ENCODE assay signal across 16 cellular contexts in the genomic region with DNA sequence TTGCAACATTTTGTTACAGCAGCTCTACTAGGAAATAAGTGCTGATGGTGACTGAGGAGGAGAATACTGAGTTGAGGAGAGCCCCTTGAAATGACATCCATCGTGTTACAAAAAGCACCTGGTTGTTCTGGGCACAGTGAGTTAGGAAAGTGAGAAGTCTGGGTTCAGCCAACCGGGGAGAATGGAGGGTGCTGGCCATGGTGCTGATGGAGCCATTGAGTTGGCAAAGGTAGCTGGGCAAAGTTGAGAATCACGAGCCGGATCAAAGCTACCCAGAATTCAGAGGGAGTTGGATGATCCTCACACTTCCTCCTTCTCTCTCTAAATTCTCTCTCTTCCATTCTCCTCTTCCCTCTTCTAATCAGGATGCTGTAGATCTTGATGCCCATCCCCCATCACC. TPM values are rescaled to one million over a fixed set of nuclear protein-coding genes. Genes with fewer than 3 reads are reported as not detected.
A peak's percentile ranks its signal among the peaks of the same experiment; 100 is the strongest.
DNase-seq lines count a peak whose midpoint lies in the region; ATAC-seq and TF ChIP-seq lines count a peak whose summit lies in the region.
"Had no signal": no experiment of that assay in that cellular context is flagged by ENCODE, and none has a peak within 500 bp of the region (broad histone marks: within the 10 kb centered on the region; RNA-seq: fewer than 3 reads in every experiment).

No MANE protein-coding gene starts in this region.

- peaks cover 5% of the 10 kb centered on the region for H3K27me3 Mint-ChIP-seq in GM23338 (ENCODE audit: insufficient read depth, low read depth, poor library complexity)
- H3K27me3 Mint-ChIP-seq in neural progenitor cell (ENCODE audit: insufficient read depth, low read depth), result peaks cover 6% of the 10 kb centered on the region

- H3K9me3 Mint-ChIP-seq in GM23338 (peaks cover 4% of the 10 kb centered on the region; the same call in 1 of the 3 replicates), neural progenitor cell (no peaks in the 10 kb centered on the region)
- H3K9me3 Mint-ChIP-seq: activated CD4-positive, alpha-beta memory T cell treated with anti-CD3 and anti-CD28 coated beads for 36 hours had no signal

- no peaks in the 10 kb centered on the region for H4K20me1 ChIP-seq in GM23338 (replicated peaks; ENCODE audit: insufficient read depth)
- H4K20me1 ChIP-seq in neural progenitor cell (ENCODE audit: low read depth), result no peaks in the 10 kb centered on the region

- H3F3A ChIP-seq in GM23338 (replicated peaks; ENCODE audit: low read depth) (no peaks in the 10 kb centered on the region), neural progenitor cell (ENCODE audit: low read depth) (no peaks in the 10 kb centered on the region)

- H3K4me1 Mint-ChIP-seq in GM23338 (no peaks in the 10 kb centered on the region), neural progenitor cell (no peaks in the 10 kb centered on the region)
- H3K4me1 Mint-ChIP-seq: brain, T-helper 17 cell had no signal

- H3K9me3 ChIP-seq in MG63 (no peaks in the 10 kb centered on the region), neural progenitor cell (ENCODE audit: low read depth) (no peaks in the 10 kb centered on the region)
- H3K9me3 ChIP-seq: Peyer's patch had no signal

- H3K27me3 ChIP-seq in GM23338 (ENCODE audit: insufficient read depth) (no peaks in the 10 kb centered on the region), MG63 (no peaks in the 10 kb centered on the region), neural progenitor cell (peaks cover 18% of the 10 kb centered on the region)
- H3K27me3 ChIP-seq: Peyer's patch had no signal

- peak; percentile 50; the same call in 1 of the 3 replicates for ATAC-seq in GM23338
- no peak for ATAC-seq in HG02759 (IDR thresholded peaks at IDR 0.05; ENCODE audit: unreplicated experiment)
- ATAC-seq: effector memory CD8-positive, alpha-beta T cell; T-helper 17 cell had no signal

- H3K36me3 ChIP-seq in GM23338 (ENCODE audit: insufficient read depth), result no peaks in the 10 kb centered on the region
- no peaks in the 10 kb centered on the region for H3K36me3 ChIP-seq in MG63
- H3K36me3 ChIP-seq in neural progenitor cell, result no peaks in the 10 kb centered on the region
- H3K36me3 ChIP-seq: Peyer's patch had no signal

- H3K27ac Mint-ChIP-seq in GM23338, result no peak overlapping the region
- H3K27ac Mint-ChIP-seq in neural progenitor cell, result no peak overlapping the region
- H3K27ac Mint-ChIP-seq: activated CD4-positive, alpha-beta memory T cell treated with anti-CD3 and anti-CD28 coated beads for 36 hours; CD4-positive, alpha-beta T cell; effector memory CD8-positive, alpha-beta T cell; T-helper 17 cell had no signal

- H3K4me2 ChIP-seq in GM23338 (no peak overlapping the region), neural progenitor cell (no peak overlapping the region)

- TF ChIP-seq CTCF in GM23338 (conservative IDR thresholded peaks at IDR 0.05; ENCODE audit: low read depth in 2 of 2), result no peak
- no peak for TF ChIP-seq CTCF in fibroblast of mammary gland (conservative IDR thresholded peaks at IDR 0.05; ENCODE audit: control insufficient read depth, insufficient read depth, low read depth, low read length)
- no peak for TF ChIP-seq CTCF in neural progenitor cell (IDR thresholded peaks at IDR 0.05)

- H3K4me3 Mint-ChIP-seq in GM23338, result no peak overlapping the region
- no peak overlapping the region for H3K4me3 Mint-ChIP-seq in neural progenitor cell
- H3K4me3 Mint-ChIP-seq: activated CD4-positive, alpha-beta memory T cell treated with anti-CD3 and anti-CD28 coated beads for 36 hours; CD4-positive, alpha-beta T cell; effector memory CD8-positive, alpha-beta T cell; T-helper 17 cell had no signal

- no peak overlapping the region for H2AFZ ChIP-seq in GM23338
- H2AFZ ChIP-seq in neural progenitor cell (replicated peaks), result no peak overlapping the region

- H3K27ac ChIP-seq in GM23338 (ENCODE audit: low read depth), result no peak overlapping the region
- no peak overlapping the region for H3K27ac ChIP-seq in neural progenitor cell
- H3K27ac ChIP-seq: Peyer's patch had no signal

- H3K9me2 ChIP-seq in GM23338 (ENCODE audit: insufficient read depth), result no peaks in the 10 kb centered on the region

- H3K4me1 ChIP-seq in GM23338 (ENCODE audit: insufficient read depth) (no peaks in the 10 kb centered on the region), neural progenitor cell (no peaks in the 10 kb centered on the region)
- H3K4me1 ChIP-seq: Peyer's patch had no signal

- no peaks in the 10 kb centered on the region for H3K36me3 Mint-ChIP-seq in GM23338 (ENCODE audit: low read depth)
- no peaks in the 10 kb centered on the region for H3K36me3 Mint-ChIP-seq in neural progenitor cell
- H3K36me3 Mint-ChIP-seq: activated CD4-positive, alpha-beta memory T cell treated with anti-CD3 and anti-CD28 coated beads for 36 hours; brain had no signal

- H3K4me3 ChIP-seq in GM23338, result no peak overlapping the region
- no peak overlapping the region for H3K4me3 ChIP-seq in MG63
- H3K4me3 ChIP-seq in fibroblast of mammary gland (ENCODE audit: control insufficient read depth, low read depth, low read length), result no peak overlapping the region
- no peak overlapping the region for H3K4me3 ChIP-seq in neural progenitor cell
- H3K4me3 ChIP-seq: Peyer's patch had no signal

- no peaks in the 10 kb centered on the region for H3K79me2 ChIP-seq in GM23338 (replicated peaks; ENCODE audit: insufficient read depth)
- no peaks in the 10 kb centered on the region for H3K79me2 ChIP-seq in neural progenitor cell (ENCODE audit: low read depth)

- DNase-seq in GM23338 (ENCODE audit: low spot score) (peak; percentile 70), MG63 (peak; percentile 15), fibroblast of mammary gland (ENCODE audit: low read depth) (peak; percentile 3), neural progenitor cell (ENCODE audit: low spot score) (peak; percentile 62), NCI-H1417 treated with DMSO at 0.1 percent for 48 hours (lab: John Stamatoyannopoulos, UW) (no peak)
- DNase-seq in stimulated activated CD4-positive, alpha-beta T cell treated with anti-CD3 and anti-CD28 coated beads, Interleukin-4, amount 100 ng/mL, for 4 hours, result no peak
- DNase-seq: activated CD4-positive, alpha-beta memory T cell treated with anti-CD3 and anti-CD28 coated beads for 36 hours; activated effector memory CD4-positive, alpha-beta T cell treated with anti-CD3 and anti-CD28 coated beads, Interleukin-2, amount 50 U/mL, for 16 hours; CD4-positive, alpha-beta T cell; effector memory CD8-positive, alpha-beta T cell; NCI-H1436; NCI-H510A treated with DMSO at 0.1 percent for 48 hours; Peyer's patch; T-helper 17 cell had no signal

- no peak overlapping the region for H3K9ac ChIP-seq in neural progenitor cell

TF ChIP-seq in GM23338, 12 proteins besides CTCF, POLR2A, EP300 and RAD21:
- TF ChIP-seq, protein P1, sequence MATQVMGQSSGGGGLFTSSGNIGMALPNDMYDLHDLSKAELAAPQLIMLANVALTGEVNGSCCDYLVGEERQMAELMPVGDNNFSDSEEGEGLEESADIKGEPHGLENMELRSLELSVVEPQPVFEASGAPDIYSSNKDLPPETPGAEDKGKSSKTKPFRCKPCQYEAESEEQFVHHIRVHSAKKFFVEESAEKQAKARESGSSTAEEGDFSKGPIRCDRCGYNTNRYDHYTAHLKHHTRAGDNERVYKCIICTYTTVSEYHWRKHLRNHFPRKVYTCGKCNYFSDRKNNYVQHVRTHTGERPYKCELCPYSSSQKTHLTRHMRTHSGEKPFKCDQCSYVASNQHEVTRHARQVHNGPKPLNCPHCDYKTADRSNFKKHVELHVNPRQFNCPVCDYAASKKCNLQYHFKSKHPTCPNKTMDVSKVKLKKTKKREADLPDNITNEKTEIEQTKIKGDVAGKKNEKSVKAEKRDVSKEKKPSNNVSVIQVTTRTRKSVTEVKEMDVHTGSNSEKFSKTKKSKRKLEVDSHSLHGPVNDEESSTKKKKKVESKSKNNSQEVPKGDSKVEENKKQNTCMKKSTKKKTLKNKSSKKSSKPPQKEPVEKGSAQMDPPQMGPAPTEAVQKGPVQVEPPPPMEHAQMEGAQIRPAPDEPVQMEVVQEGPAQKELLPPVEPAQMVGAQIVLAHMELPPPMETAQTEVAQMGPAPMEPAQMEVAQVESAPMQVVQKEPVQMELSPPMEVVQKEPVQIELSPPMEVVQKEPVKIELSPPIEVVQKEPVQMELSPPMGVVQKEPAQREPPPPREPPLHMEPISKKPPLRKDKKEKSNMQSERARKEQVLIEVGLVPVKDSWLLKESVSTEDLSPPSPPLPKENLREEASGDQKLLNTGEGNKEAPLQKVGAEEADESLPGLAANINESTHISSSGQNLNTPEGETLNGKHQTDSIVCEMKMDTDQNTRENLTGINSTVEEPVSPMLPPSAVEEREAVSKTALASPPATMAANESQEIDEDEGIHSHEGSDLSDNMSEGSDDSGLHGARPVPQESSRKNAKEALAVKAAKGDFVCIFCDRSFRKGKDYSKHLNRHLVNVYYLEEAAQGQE (IDR thresholded peaks at IDR 0.05; ENCODE audit: unreplicated experiment), result peak; percentile 87
- no peak for TF ChIP-seq POLR2AphosphoS5 (IDR thresholded peaks at IDR 0.05; ENCODE audit: low read depth)
- TF ChIP-seq NANOG (IDR thresholded peaks at IDR 0.05; ENCODE audit: borderline replicate concordance), result no peak

RNA-seq across cellular contexts. Expression of a gene that starts 35.0 kb away (rescaled TPM):
- total RNA-seq in GM23338 (2014; rRNA removed; shearing (Covaris generic)), result 2.1 and 2.8 TPM in 2 replicates
- polyA plus RNA-seq in GM23338 (2016; fragmentation: Nextera tagmentation; extraction: Ambion mirVana), result 0.37 and 0.52 TPM in 2 replicates
- not detected in 2 replicates for total RNA-seq in MG63 (2014; rRNA removed; shearing (Covaris generic); ENCODE audit: low replicate concordance)
- total RNA-seq in neural progenitor cell (ENCODE audit: low replicate concordance), result 0.87 and 2.3 TPM in 2 replicates
- total RNA-seq: activated CD4-positive, alpha-beta memory T cell treated with anti-CD3 and anti-CD28 coated beads for 36 hours; CD4-positive, alpha-beta T cell; T-helper 17 cell had no signal

Comparison
In these comparisons a context has a peak if more than half of its experiments do, and no peak if none do; other contexts are left out.
1. DNase-seq: peak in GM23338 (single experiment), MG63 (single experiment), fibroblast of mammary gland (single experiment) and neural progenitor cell (single experiment); none in NCI-H1417 treated with DMSO at 0.1 percent for 48 hours (single experiment) and stimulated activated CD4-positive, alpha-beta T cell treated with anti-CD3 and anti-CD28 coated beads, Interleukin-4, amount 100 ng/mL, for 4 hours (0 of 2).